17 cellular contexts compared by ENCODE assay signal in the genomic region with DNA sequence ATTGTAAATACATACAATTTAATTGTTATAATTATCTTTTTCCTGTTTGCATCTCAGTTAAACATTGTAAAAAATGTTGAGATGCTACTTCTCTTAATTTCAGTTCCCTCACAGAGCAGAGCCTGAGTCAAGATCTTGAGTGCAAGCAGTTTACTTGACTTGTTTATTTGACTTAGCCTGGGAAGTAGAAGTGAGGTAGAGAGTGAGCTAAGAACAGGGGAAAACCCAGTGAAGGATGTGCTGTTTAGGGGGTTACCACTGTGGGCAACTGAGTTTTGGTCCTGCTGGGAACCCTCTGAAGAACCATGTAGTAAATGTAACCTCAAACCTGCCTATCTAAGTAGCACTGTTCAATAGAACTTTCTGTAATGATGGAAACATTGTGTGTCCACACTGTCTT.
DNase-seq lines count a peak whose midpoint lies in the region; ATAC-seq and TF ChIP-seq lines count a peak whose summit lies in the region.
"Had no signal": no experiment of that assay in that cellular context is flagged by ENCODE, and none has a peak within 500 bp of the region (broad histone marks: within the 10 kb centered on the region; RNA-seq: fewer than 3 reads in every experiment).

No MANE protein-coding gene starts in this region.

- H3K9me3 Mint-ChIP-seq in activated B cell treated with CpG ODN at 0.5 μM for 24 hours, result no peaks in the 10 kb centered on the region
- no peaks in the 10 kb centered on the region for H3K9me3 Mint-ChIP-seq in T-helper 2 cell treated with Interferon-gamma antibody and Interleukin-4, amounts not matched to agents 5 μg/mL and 100 μg/mL, for 36 hours
- H3K9me3 Mint-ChIP-seq: IgD-negative memory B cell had no signal

- H3K36me3 Mint-ChIP-seq in activated B cell treated with CpG ODN at 0.5 μM for 24 hours (ENCODE audit: low read depth), result no peaks in the 10 kb centered on the region
- H3K36me3 Mint-ChIP-seq in T-helper 2 cell treated with Interferon-gamma antibody and Interleukin-4, amounts not matched to agents 5 μg/mL and 100 μg/mL, for 36 hours (ENCODE audit: low read depth), result no peaks in the 10 kb centered on the region
- H3K36me3 Mint-ChIP-seq: IgD-negative memory B cell had no signal

- H3K27me3 ChIP-seq in adrenal gland, result no peaks in the 10 kb centered on the region
- H3K27me3 ChIP-seq: heart right ventricle, Peyer's patch, suprapubic skin had no signal

- no peak overlapping the region for H3K27ac Mint-ChIP-seq in activated B cell treated with CpG ODN at 0.5 μM for 24 hours
- no peak overlapping the region for H3K27ac Mint-ChIP-seq in T-helper 2 cell treated with Interferon-gamma antibody and Interleukin-4, amounts not matched to agents 5 μg/mL and 100 μg/mL, for 36 hours
- H3K27ac Mint-ChIP-seq: IgD-negative memory B cell had no signal

- TF ChIP-seq POLR2A in adrenal gland (IDR thresholded peaks at IDR 0.05), result no peak

- intact Hi-C loops in activated B cell treated with CpG ODN at 0.5 μM for 24 hours (cut with micrococcal nuclease), result loop anchor here (5.0 to 10.0 kb wide), 2 partner anchors 482 to 1155 kb away; no protein-coding TSS in a partner anchor
- intact Hi-C loops in adrenal gland (cut with DNase I), result no loop called here

- no peaks in the 10 kb centered on the region for H3K4me1 ChIP-seq in adrenal gland (replicated peaks in 1 of 2)
- H3K4me1 ChIP-seq: heart right ventricle, Peyer's patch had no signal

- H3K4me1 Mint-ChIP-seq in activated B cell treated with CpG ODN at 0.5 μM for 24 hours, result peaks cover 22% of the 10 kb centered on the region
- no peaks in the 10 kb centered on the region for H3K4me1 Mint-ChIP-seq in T-helper 2 cell treated with Interferon-gamma antibody and Interleukin-4, amounts not matched to agents 5 μg/mL and 100 μg/mL, for 36 hours (ENCODE audit: low read depth)

- H3K9me3 ChIP-seq in adrenal gland (replicated peaks in 1 of 3), result no peaks in the 10 kb centered on the region
- H3K9me3 ChIP-seq: heart right ventricle, Peyer's patch, suprapubic skin had no signal

- DNase-seq in activated B cell treated with CpG ODN at 0.5 μM for 24 hours, result no peak
- no peak for DNase-seq in NCI-H146 treated with DMSO at 0.1 percent for 48 hours (lab: John Stamatoyannopoulos, UW; ENCODE audit: unreplicated experiment)
- DNase-seq in adrenal gland, result no peak
- DNase-seq in AG08396 (ENCODE audit: low spot score), result no peak
- no peak for DNase-seq in T-helper 2 cell treated with Interferon-gamma antibody and Interleukin-4, amounts not matched to agents 5 μg/mL and 100 μg/mL, for 36 hours (ENCODE audit: low spot score)
- DNase-seq: activated CD8-positive, alpha-beta memory T cell treated with anti-CD3 and anti-CD28 coated beads, Interleukin-2, amount 50 U/mL, for 4 hours; aorta; COR-L47; heart right ventricle; mesendoderm; NCI-H2171; Peyer's patch had no signal

- H3K36me3 ChIP-seq in adrenal gland (replicated peaks in 1 of 2), result no peaks in the 10 kb centered on the region
- H3K36me3 ChIP-seq: heart right ventricle, Peyer's patch, suprapubic skin had no signal

- H3K27ac ChIP-seq in adrenal gland, result no peak overlapping the region
- H3K27ac ChIP-seq: heart right ventricle, Peyer's patch, suprapubic skin had no signal

- TF ChIP-seq CTCF in activated B cell treated with CpG ODN at 0.5 μM for 24 hours (IDR thresholded peaks at IDR 0.05) (no peak), adrenal gland (IDR thresholded peaks at IDR 0.05) (no peak)

- CTCF ChIA-PET in activated B cell treated with CpG ODN at 0.5 μM for 24 hours (lab: Charles Lee), result no interaction called here

- H3K4me3 Mint-ChIP-seq in activated B cell treated with CpG ODN at 0.5 μM for 24 hours, result no peak overlapping the region
- no peak overlapping the region for H3K4me3 Mint-ChIP-seq in T-helper 2 cell treated with Interferon-gamma antibody and Interleukin-4, amounts not matched to agents 5 μg/mL and 100 μg/mL, for 36 hours

- ATAC-seq in GM18868 (IDR thresholded peaks at IDR 0.05; ENCODE audit: unreplicated experiment) (peak; percentile 79), GM21515 (IDR thresholded peaks at IDR 0.05; ENCODE audit: unreplicated experiment) (peak; percentile 62), HG03045 (IDR thresholded peaks at IDR 0.05; ENCODE audit: unreplicated experiment) (peak; percentile 76), activated B cell treated with CpG ODN at 0.5 μM for 24 hours (ENCODE audit: low read depth) (peak; percentile 70)
- ATAC-seq: heart right ventricle had no signal

- no peak overlapping the region for H3K4me3 ChIP-seq in adrenal gland
- H3K4me3 ChIP-seq: heart right ventricle, Peyer's patch, suprapubic skin had no signal

- POLR2A ChIA-PET in activated B cell treated with CpG ODN at 0.5 μM for 24 hours (lab: Charles Lee), result no interaction called here

- H3K27me3 Mint-ChIP-seq in activated B cell treated with CpG ODN at 0.5 μM for 24 hours, result peaks cover 7% of the 10 kb centered on the region
- H3K27me3 Mint-ChIP-seq in T-helper 2 cell treated with Interferon-gamma antibody and Interleukin-4, amounts not matched to agents 5 μg/mL and 100 μg/mL, for 36 hours (ENCODE audit: low read depth), result no peaks in the 10 kb centered on the region
